11 cellular contexts compared by ENCODE assay signal in the genomic region with DNA sequence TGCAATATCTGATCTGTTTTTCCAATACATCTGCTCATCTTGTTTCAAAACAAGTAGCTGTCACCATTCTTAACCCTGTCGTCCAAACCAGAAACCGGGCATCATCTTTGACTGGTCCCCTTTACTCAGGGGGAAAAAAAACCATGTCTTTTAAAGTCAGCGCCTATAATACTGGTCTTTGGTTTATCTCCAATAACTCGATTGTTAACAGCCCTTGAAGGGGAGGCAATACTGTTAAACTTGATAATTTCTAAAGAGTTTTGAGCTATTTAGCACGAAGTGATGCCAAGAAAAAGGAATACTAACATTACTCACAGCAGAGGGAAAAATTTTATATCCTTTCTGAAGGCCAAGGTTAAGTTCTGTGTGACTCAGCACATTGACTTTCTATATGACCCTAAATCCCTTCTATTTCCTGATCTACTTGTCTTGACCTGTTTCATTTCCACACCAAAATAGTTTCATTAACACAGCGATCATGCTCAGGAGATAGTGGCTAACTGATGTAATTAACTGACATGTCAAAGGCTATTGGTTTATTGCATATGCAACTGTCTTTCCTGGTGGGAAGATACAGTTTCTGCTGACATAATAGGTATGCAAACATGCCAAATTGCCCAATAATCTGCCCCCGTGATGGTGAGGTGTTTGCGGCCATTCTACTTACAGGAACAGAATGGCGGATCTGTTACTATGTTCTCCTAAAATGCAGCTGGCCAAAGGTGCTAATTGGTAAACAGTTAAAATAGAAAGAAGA.
DNase-seq lines count a peak whose midpoint lies in the region; ATAC-seq, FAIRE-seq and TF ChIP-seq lines count a peak whose summit lies in the region.
"Had no signal": no experiment of that assay in that cellular context is flagged by ENCODE, and none has a peak within 500 bp of the region (broad histone marks: within the 10 kb centered on the region; RNA-seq: fewer than 3 reads in every experiment).

No MANE protein-coding gene starts in this region.

- H3K9ac ChIP-seq in KMS-11 (peak overlapping the region; percentile 5; the same call in 1 of the 2 replicates), subcutaneous abdominal adipose tissue (ENCODE audit: low read length in 5 of 5) (peak overlapping the region in 2 of 5 donors; percentile 28 to 76)

- DNase-seq in RCC 7860 (ENCODE audit: low spot score) (peak; percentile 29), fibroblast of gingiva (ENCODE audit: low read depth) (peak; percentile 46)
- DNase-seq: naive thymus-derived CD4-positive, alpha-beta T cell; T-helper 9 cell; uterus had no signal

- no peaks in the 10 kb centered on the region for H3K79me2 ChIP-seq in KMS-11 (ENCODE audit: insufficient read depth, low read depth)

- no peaks in the 10 kb centered on the region for H3K9me3 ChIP-seq in subcutaneous abdominal adipose tissue (ENCODE audit: control insufficient read depth in 5 of 5, low read length in 5 of 5)
- H3K9me3 ChIP-seq: uterus had no signal

- H3K4me1 ChIP-seq in KMS-11 (ENCODE audit: low read depth, poor library complexity, severe bottlenecking) (peaks cover 39% of the 10 kb centered on the region), subcutaneous abdominal adipose tissue (ENCODE audit: control insufficient read depth in 5 of 5, insufficient read depth in 5 of 5, low read length in 5 of 5) (peaks cover 10 to 41% (median 40%) of the 10 kb centered on the region in 5 donors)

- no peak overlapping the region for H3K4me3 ChIP-seq in KMS-11 (IDR thresholded peaks at IDR 0.05; ENCODE audit: insufficient read depth, low read depth, low read length)
- H3K4me3 ChIP-seq in subcutaneous abdominal adipose tissue (ENCODE audit: low read depth in 1 of 5, low read length in 5 of 5): peak overlapping the region in 1 of 5 donors; percentile 43
- H3K4me3 ChIP-seq: uterus had no signal

- H2AFZ ChIP-seq in KMS-11 (ENCODE audit: low read depth): no peak overlapping the region

- peak; percentile 68 for FAIRE-seq in RCC 7860 (lab: Jason Lieb, UNC)
- FAIRE-seq: colon had no signal

- no peak for TF ChIP-seq CTCF in KMS-11 (conservative IDR thresholded peaks at IDR 0.05; ENCODE audit: low read depth, low read length)

- no peaks in the 10 kb centered on the region; the same call in 1 of the 2 replicates for H3K27me3 ChIP-seq in KMS-11 (ENCODE audit: insufficient read depth, low read depth)
- no peaks in the 10 kb centered on the region for H3K27me3 ChIP-seq in subcutaneous abdominal adipose tissue (ENCODE audit: control insufficient read depth in 5 of 5, insufficient read depth in 4 of 5, low read length in 5 of 5)
- H3K27me3 ChIP-seq: uterus had no signal

- ATAC-seq in HG03196 (IDR thresholded peaks at IDR 0.05; ENCODE audit: unreplicated experiment) (no peak), HG03175 (IDR thresholded peaks at IDR 0.05; ENCODE audit: unreplicated experiment) (no peak), GM19035 (IDR thresholded peaks at IDR 0.05; ENCODE audit: unreplicated experiment) (no peak)

- peak overlapping the region; percentile 83 for H3K4me2 ChIP-seq in KMS-11

- no peaks in the 10 kb centered on the region for H4K20me1 ChIP-seq in KMS-11 (ENCODE audit: insufficient read depth)

- H3K36me3 ChIP-seq in KMS-11 (ENCODE audit: insufficient read depth): no peaks in the 10 kb centered on the region
- H3K36me3 ChIP-seq in subcutaneous abdominal adipose tissue (ENCODE audit: control insufficient read depth in 5 of 5, insufficient read depth in 5 of 5, low read length in 5 of 5): no peaks in the 10 kb centered on the region
- H3K36me3 ChIP-seq: uterus had no signal

- peak overlapping the region; percentile 35; the same call in 1 of the 2 replicates for H3K27ac ChIP-seq in KMS-11
- H3K27ac ChIP-seq in subcutaneous abdominal adipose tissue (ENCODE audit: low read depth, low read length): peak overlapping the region; percentile 94
